37 cellular contexts compared by ENCODE assay signal in the genomic region with DNA sequence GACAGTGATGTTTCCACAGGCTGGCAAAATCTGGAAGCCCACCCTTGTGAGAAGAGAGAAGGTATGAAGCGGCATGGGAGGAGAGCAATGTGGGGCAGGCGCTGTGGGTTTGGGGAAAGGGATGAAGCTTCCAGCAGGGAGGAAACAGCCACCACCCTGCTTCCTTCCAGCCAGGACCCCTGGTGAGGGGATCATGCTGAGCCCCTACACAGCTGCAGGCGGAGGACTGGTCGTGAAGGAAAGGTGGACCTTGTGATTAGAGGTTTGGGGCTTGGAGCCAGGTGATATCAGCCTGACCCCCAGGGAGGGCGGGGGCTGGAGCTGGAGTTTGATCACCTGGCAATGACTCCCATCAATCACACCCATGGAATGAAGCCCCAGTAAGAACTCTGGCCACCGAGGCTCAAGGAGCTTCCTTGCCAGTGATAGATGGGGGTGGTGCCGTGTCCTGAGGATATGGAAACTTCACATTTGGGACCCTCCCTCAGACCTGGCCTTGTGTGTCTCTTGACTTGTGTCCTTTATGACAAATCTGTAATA. TPM values are rescaled to one million over a fixed set of nuclear protein-coding genes. Genes with fewer than 3 reads are reported as not detected.
"Had no signal": no experiment of that assay in that cellular context is flagged by ENCODE, and none has a peak within 500 bp of the region (broad histone marks: within the 10 kb centered on the region; RNA-seq: fewer than 3 reads in every experiment).

No MANE protein-coding gene starts in this region.

- H3K4me3 Mint-ChIP-seq: activated CD4-positive, alpha-beta memory T cell treated with anti-CD3 and anti-CD28 coated beads, Interleukin-2, amount 10 ng/mL, durations not matched to agents 7 days and 5 days; activated CD8-positive, alpha-beta memory T cell treated with anti-CD3 and anti-CD28 coated beads, Interleukin-2, amount 10 ng/mL, durations not matched to agents 7 days and 5 days; activated naive CD4-positive, alpha-beta T cell treated with anti-CD3 and anti-CD28 coated beads, Interleukin-2, amount 50 U/mL, for 24 hours; activated naive CD8-positive, alpha-beta T cell treated with anti-CD3 and anti-CD28 coated beads, Interleukin-2, amount 10 ng/mL, durations not matched to agents 7 days and 5 days; activated T-cell treated with anti-CD3 and anti-CD28 coated beads, Interleukin-2, amount 50 U/mL, for 72 hours; activated T-helper 17 cell treated with anti-CD3 and anti-CD28 coated beads, Interleukin-2, amount 50 U/mL, for 72 hours; central memory CD8-positive, alpha-beta T cell had no signal

- H3K4me2 ChIP-seq: KMS-11, PC-9 had no signal

- H3K27me3 Mint-ChIP-seq: activated CD4-positive, alpha-beta memory T cell treated with anti-CD3 and anti-CD28 coated beads, Interleukin-2, amount 10 ng/mL, durations not matched to agents 7 days and 5 days; activated CD8-positive, alpha-beta memory T cell treated with anti-CD3 and anti-CD28 coated beads, Interleukin-2, amount 10 ng/mL, durations not matched to agents 7 days and 5 days had no signal

- ATAC-seq: activated CD8-positive, alpha-beta memory T cell treated with anti-CD3 and anti-CD28 coated beads, Interleukin-2, amount 10 ng/mL, durations not matched to agents 7 days and 5 days; activated T-cell treated with anti-CD3 and anti-CD28 coated beads, Interleukin-2, amount 50 U/mL, for 72 hours; activated T-helper 17 cell treated with anti-CD3 and anti-CD28 coated beads, Interleukin-2, amount 50 U/mL, for 72 hours; Right ventricle myocardium inferior had no signal

- H3K36me3 Mint-ChIP-seq: activated CD8-positive, alpha-beta memory T cell treated with anti-CD3 and anti-CD28 coated beads, Interleukin-2, amount 10 ng/mL, durations not matched to agents 7 days and 5 days; activated naive CD8-positive, alpha-beta T cell treated with anti-CD3 and anti-CD28 coated beads, Interleukin-2, amount 10 ng/mL, durations not matched to agents 7 days and 5 days had no signal

- H3K4me1 Mint-ChIP-seq: activated CD4-positive, alpha-beta memory T cell treated with anti-CD3 and anti-CD28 coated beads, Interleukin-2, amount 10 ng/mL, durations not matched to agents 7 days and 5 days; activated naive CD4-positive, alpha-beta T cell treated with anti-CD3 and anti-CD28 coated beads, Interleukin-2, amount 50 U/mL, for 24 hours; activated naive CD8-positive, alpha-beta T cell treated with anti-CD3 and anti-CD28 coated beads, Interleukin-2, amount 10 ng/mL, durations not matched to agents 7 days and 5 days; activated T-helper 17 cell treated with anti-CD3 and anti-CD28 coated beads, Interleukin-2, amount 50 U/mL, for 72 hours; central memory CD8-positive, alpha-beta T cell had no signal

- H2AFZ ChIP-seq: PC-9 had no signal

- H3K9ac ChIP-seq: KMS-11 had no signal

- H3K4me3 ChIP-seq: ascending aorta, cardiac muscle cell, PC-9 had no signal

- H3K27me3 ChIP-seq: ascending aorta, cardiac muscle cell had no signal

- FAIRE-seq: RCC 7860 had no signal

- H3K27ac ChIP-seq: ascending aorta, cardiac muscle cell, KMS-11, PC-9, RWPE1, WERI-Rb-1 had no signal

- H3K9me3 ChIP-seq: ascending aorta had no signal

- DNase-seq: activated CD4-positive, alpha-beta memory T cell treated with anti-CD3 and anti-CD28 coated beads, Interleukin-2, amount 10 ng/mL, durations not matched to agents 7 days and 5 days; activated CD4-positive, alpha-beta T cell treated with anti-CD3 and anti-CD28 coated beads for 1 hour; activated CD4-positive, alpha-beta T cell treated with anti-CD3 and anti-CD28 coated beads for 48 hours; activated CD4-positive, CD25-positive, alpha-beta regulatory T cell; activated CD8-positive, alpha-beta memory T cell treated with anti-CD3 and anti-CD28 coated beads for 24 hours; activated CD8-positive, alpha-beta memory T cell treated with anti-CD3 and anti-CD28 coated beads, Interleukin-2, amount 10 ng/mL, durations not matched to agents 7 days and 5 days; activated CD8-positive, alpha-beta memory T cell treated with anti-CD3 and anti-CD28 coated beads, Interleukin-2, amount 50 U/mL, for 48 hours; activated effector memory CD4-positive, alpha-beta T cell treated with anti-CD3 and anti-CD28 coated beads, Interleukin-2, amount 50 U/mL, for 16 hours; activated naive CD4-positive, alpha-beta T cell; activated naive CD8-positive, alpha-beta T cell treated with anti-CD3 and anti-CD28 coated beads, Interleukin-2, amount 10 ng/mL, durations not matched to agents 7 days and 5 days; activated T-cell treated with anti-CD3 and anti-CD28 coated beads, Interleukin-2, amount 50 U/mL, for 72 hours; amygdala; NCI-H1105; NCI-H1436 treated with DMSO at 0.1 percent for 48 hours; NCI-H187 treated with DMSO at 0.1 percent for 48 hours; NCI-H2081 treated with DMSO at 0.1 percent for 48 hours; NCI-H226; NCI-H510A; NCI-H526; NK-92 treated with Interleukin-12 subunit alpha and Interleukin-12 subunit beta, amount 100 ng/mL, for 24 hours; PC-9; SIG-M5; T1000; WERI-Rb-1 had no signal

- H3K4me1 ChIP-seq: ascending aorta had no signal

- H3K27ac Mint-ChIP-seq: activated CD4-positive, alpha-beta memory T cell treated with anti-CD3 and anti-CD28 coated beads, Interleukin-2, amount 10 ng/mL, durations not matched to agents 7 days and 5 days; activated CD8-positive, alpha-beta memory T cell treated with anti-CD3 and anti-CD28 coated beads, Interleukin-2, amount 10 ng/mL, durations not matched to agents 7 days and 5 days; activated naive CD4-positive, alpha-beta T cell treated with anti-CD3 and anti-CD28 coated beads, Interleukin-2, amount 50 U/mL, for 24 hours; activated naive CD8-positive, alpha-beta T cell treated with anti-CD3 and anti-CD28 coated beads, Interleukin-2, amount 10 ng/mL, durations not matched to agents 7 days and 5 days; activated T-cell treated with anti-CD3 and anti-CD28 coated beads, Interleukin-2, amount 50 U/mL, for 72 hours; activated T-helper 17 cell treated with anti-CD3 and anti-CD28 coated beads, Interleukin-2, amount 50 U/mL, for 72 hours had no signal

- H3K36me3 ChIP-seq: ascending aorta, cardiac muscle cell, WERI-Rb-1 had no signal

RNA-seq across cellular contexts. Expression of gene RIMBP2, which starts 48.6 kb away (rescaled TPM):
- total RNA-seq: activated CD4-positive, alpha-beta memory T cell treated with anti-CD3 and anti-CD28 coated beads, Interleukin-2, amount 10 ng/mL, durations not matched to agents 7 days and 5 days; activated CD8-positive, alpha-beta memory T cell treated with anti-CD3 and anti-CD28 coated beads, Interleukin-2, amount 10 ng/mL, durations not matched to agents 7 days and 5 days; activated naive CD8-positive, alpha-beta T cell treated with anti-CD3 and anti-CD28 coated beads, Interleukin-2, amount 10 ng/mL, durations not matched to agents 7 days and 5 days; ascending aorta; OCI-LY7; PC-9; Right ventricle myocardium inferior; SK-MEL-5; T-helper 1 cell treated with Interleukin-12 subunit alpha and Interleukin-12 subunit beta and Interleukin-4 antibody, amounts not matched to agents 30 ng/mL and 1 ng/mL, for 36 hours; T-helper 2 cell treated with Interferon-gamma antibody and Interleukin-4, amounts not matched to agents 100 ng/mL and 5 ng/mL, for 36 hours had no signal
